16 cellular contexts compared by ENCODE assay signal in the genomic region with DNA sequence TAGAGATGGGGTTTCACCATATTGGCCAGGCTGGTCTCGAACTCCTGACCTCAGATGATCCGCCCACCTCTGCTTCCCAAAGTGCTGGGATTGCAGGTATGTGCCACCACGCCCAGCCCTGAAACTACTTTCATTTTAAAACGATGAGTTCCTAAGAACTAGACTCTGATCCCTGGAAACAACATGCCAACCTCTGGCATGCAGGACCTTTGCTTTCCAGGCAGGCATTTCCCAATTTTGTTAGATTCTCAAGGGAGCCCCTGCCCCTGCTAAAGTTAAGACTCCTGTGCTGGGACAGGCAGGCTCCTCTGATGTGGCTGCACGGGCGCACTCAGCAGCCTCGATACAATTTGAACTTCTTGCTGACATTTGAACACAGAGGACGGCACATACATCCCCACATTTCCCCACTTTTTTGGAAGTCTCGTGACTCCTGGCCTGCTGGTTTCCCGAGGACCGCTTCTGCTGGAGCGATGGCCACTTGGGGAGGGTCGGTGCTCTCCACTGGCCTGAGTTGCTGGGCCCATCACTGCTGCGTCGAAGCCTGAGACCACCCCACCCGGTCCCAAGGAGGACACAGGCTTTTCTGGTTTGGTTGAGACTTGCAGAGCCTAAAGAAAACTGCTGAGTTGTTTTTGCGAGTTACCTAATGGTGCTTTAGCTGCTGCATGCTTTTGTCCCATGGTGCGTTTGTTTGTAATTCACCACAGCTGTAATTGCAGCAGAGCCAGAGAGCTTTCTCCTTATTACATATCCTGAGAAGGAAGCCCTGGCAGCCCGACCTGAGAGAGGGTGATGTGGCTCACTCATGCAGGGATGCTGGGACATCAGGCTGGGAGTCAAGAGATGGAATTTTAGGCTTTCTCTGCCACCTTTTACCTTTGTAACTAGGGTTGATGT. TPM values are rescaled to one million over a fixed set of nuclear protein-coding genes. Genes with fewer than 3 reads are reported as not detected.
DNase-seq lines count a peak whose midpoint lies in the region; ATAC-seq and TF ChIP-seq lines count a peak whose summit lies in the region.
"Had no signal": no experiment of that assay in that cellular context is flagged by ENCODE, and none has a peak within 500 bp of the region (broad histone marks: within the 10 kb centered on the region; RNA-seq: fewer than 3 reads in every experiment).

No MANE protein-coding gene starts in this region.

- H3K4me1 Mint-ChIP-seq in endothelial cell (ENCODE audit: unreplicated experiment), result peaks cover 60% of the 10 kb centered on the region

- peaks cover 91% of the 10 kb centered on the region for H3K4me1 ChIP-seq in left ventricle myocardium inferior
- H3K4me1 ChIP-seq: breast epithelium had no signal

- peak overlapping the region; percentile 27 for H3K27ac ChIP-seq in left ventricle myocardium inferior (replicated peaks)

- intact Hi-C loops in left ventricle myocardium inferior (cut with micrococcal nuclease) (no loop called here), left cardiac atrium (cut with DNase I) (no loop called here)

- peak overlapping the region; percentile 11 for H3K4me3 Mint-ChIP-seq in endothelial cell (ENCODE audit: unreplicated experiment)

- peak overlapping the region; percentile 24 for H3K27ac Mint-ChIP-seq in endothelial cell (ENCODE audit: unreplicated experiment)

- peaks cover 4% of the 10 kb centered on the region for H3K36me3 ChIP-seq in left ventricle myocardium inferior
- H3K36me3 ChIP-seq: breast epithelium, right atrium auricular region had no signal

- no peaks in the 10 kb centered on the region for H3K9me3 Mint-ChIP-seq in endothelial cell (ENCODE audit: unreplicated experiment)

- H3K4me3 ChIP-seq in left ventricle myocardium inferior, result no peak overlapping the region
- H3K4me3 ChIP-seq: right atrium auricular region had no signal

- TF ChIP-seq CTCF in left ventricle myocardium inferior (IDR thresholded peaks at IDR 0.05; ENCODE audit: borderline replicate concordance), result no peak
- TF ChIP-seq CTCF in endothelial cell (IDR thresholded peaks at IDR 0.05; ENCODE audit: unreplicated experiment), result no peak

- no peaks in the 10 kb centered on the region for H3K9me3 ChIP-seq in left ventricle myocardium inferior (replicated peaks)
- H3K9me3 ChIP-seq: breast epithelium, right atrium auricular region had no signal

- DNase-seq in left ventricle myocardium inferior, result no peak
- no peak for DNase-seq in left cardiac atrium
- DNase-seq in endothelial cell (ENCODE audit: low spot score), result no peak
- DNase-seq in mesenteric fat pad (ENCODE audit: low spot score), result peak; percentile 65
- DNase-seq in glomerular visceral epithelial cell (ENCODE audit: extremely low spot score), result no peak
- no peak for DNase-seq in superior temporal gyrus (ENCODE audit: extremely low spot score)
- no peak for DNase-seq in NCI-H524 treated with DMSO at 0.1 percent for 48 hours (lab: John Stamatoyannopoulos, UW)
- no peak for DNase-seq in activated CD4-positive, alpha-beta T cell treated with anti-CD3 and anti-CD28 coated beads, Interleukin-2, amount 50 U/mL, for 48 hours
- DNase-seq: activated naive CD4-positive, alpha-beta T cell treated with Interleukin-2 at 50 U/mL for 16 hours; effector memory CD4-positive, alpha-beta T cell; GF-D8; MV-4-11; NCI-H2171 treated with DMSO at 0.1 percent for 48 hours; stimulated activated CD4-positive, alpha-beta T cell treated with anti-CD3 and anti-CD28 coated beads, Interleukin-2, amount 100 ng/mL, for 48 hours had no signal

- ATAC-seq in left cardiac atrium, result no peak

- H3K27me3 Mint-ChIP-seq in endothelial cell (ENCODE audit: unreplicated experiment), result no peaks in the 10 kb centered on the region

- no peaks in the 10 kb centered on the region for H3K27me3 ChIP-seq in left ventricle myocardium inferior (ENCODE audit: low read depth)
- H3K27me3 ChIP-seq: breast epithelium, right atrium auricular region had no signal

- H3K36me3 Mint-ChIP-seq in endothelial cell (ENCODE audit: low read depth, unreplicated experiment), result peaks cover 25% of the 10 kb centered on the region

RNA-seq across cellular contexts. Expression of a gene that starts 8.2 kb away (rescaled TPM):
- total RNA-seq in left ventricle myocardium inferior (106 TPM), left cardiac atrium (10 to 100 TPM; 58.5 to 69.9 TPM), endothelial cell (ENCODE audit: unreplicated experiment) (211 TPM), mesenteric fat pad (63.5 TPM)
